25 cellular contexts compared by ENCODE assay signal in genomic region chr3:195764961-195765706, GRCh38. TPM values are rescaled to one million over a fixed set of nuclear protein-coding genes. Genes with fewer than 3 reads are reported as not detected.
"Had no signal": no experiment of that assay in that cellular context is flagged by ENCODE, and none has a peak within 500 bp of the region (broad histone marks: within the 10 kb centered on the region; RNA-seq: fewer than 3 reads in every experiment).

No MANE protein-coding gene starts in this region.

- H3K9me3 ChIP-seq: body of pancreas, heart right ventricle, ovary, psoas muscle, right lobe of liver, thoracic aorta, upper lobe of left lung had no signal

- H3K4me1 ChIP-seq: body of pancreas, psoas muscle, right lobe of liver had no signal

- H3K4me3 ChIP-seq: body of pancreas, cardiac muscle cell, heart right ventricle, ovary, psoas muscle, right lobe of liver, skin epidermis, thoracic aorta, upper lobe of left lung had no signal

- DNase-seq: activated CD4-positive, alpha-beta T cell treated with anti-CD3 and anti-CD28 coated beads, Interleukin-2, amount 50 U/mL, for 4 hours; activated naive CD4-positive, alpha-beta T cell treated with Interleukin-2 at 50 U/mL for 16 hours; activated T-cell treated with anti-CD3 and anti-CD28 coated beads, Interleukin-2, amount 50 U/mL, for 48 hours; anterior cingulate cortex; body of pancreas; foreskin fibroblast; heart right ventricle; ovary; stimulated activated CD4-positive, alpha-beta T cell treated with anti-CD3 and anti-CD28 coated beads, Interleukin-4, amount 100 ng/mL, for 1 hour; stimulated activated naive CD4-positive, alpha-beta T cell; T1000 had no signal

- ATAC-seq: body of pancreas; heart right ventricle; left lobe of liver; naive thymus-derived CD8-positive, alpha-beta T cell; right lobe of liver; WTC11 had no signal

- H3K27ac Mint-ChIP-seq: naive thymus-derived CD8-positive, alpha-beta T cell; T-helper 1 cell treated with Interleukin-12 subunit alpha and Interleukin-12 subunit beta and Interleukin-4 antibody, amounts not matched to agents 30 μg/mL and 1 μg/mL, for 36 hours; WTC11 had no signal

- H3K4me3 Mint-ChIP-seq: naive thymus-derived CD8-positive, alpha-beta T cell; T-helper 1 cell treated with Interleukin-12 subunit alpha and Interleukin-12 subunit beta and Interleukin-4 antibody, amounts not matched to agents 30 μg/mL and 1 μg/mL, for 36 hours; WTC11 had no signal

- H3K27ac ChIP-seq: body of pancreas, cardiac muscle cell, heart right ventricle, ovary, psoas muscle, right lobe of liver, skin epidermis, thoracic aorta, upper lobe of left lung had no signal

- H3K27me3 ChIP-seq: body of pancreas, cardiac muscle cell, ovary, right lobe of liver had no signal

- H3K36me3 Mint-ChIP-seq: naive thymus-derived CD8-positive, alpha-beta T cell; WTC11 had no signal

- FAIRE-seq: keratinocyte had no signal

- H3K36me3 ChIP-seq: cardiac muscle cell, heart right ventricle, ovary, right lobe of liver, thoracic aorta, upper lobe of left lung had no signal

RNA-seq across cellular contexts. Expression of gene MUC4, which starts 46.6 kb away (rescaled TPM):
- total RNA-seq: body of pancreas; cardiac muscle cell; chondrocyte; fibroblast of lung; heart right ventricle; lung microvascular endothelial cell; naive thymus-derived CD8-positive, alpha-beta T cell; thoracic aorta had no signal
- polyA plus RNA-seq: fibroblast of lung; keratinocyte; naive thymus-derived CD8-positive, alpha-beta T cell had no signal
